Comparison of ENCODE assay signal across 3 cellular contexts in the genomic region with DNA sequence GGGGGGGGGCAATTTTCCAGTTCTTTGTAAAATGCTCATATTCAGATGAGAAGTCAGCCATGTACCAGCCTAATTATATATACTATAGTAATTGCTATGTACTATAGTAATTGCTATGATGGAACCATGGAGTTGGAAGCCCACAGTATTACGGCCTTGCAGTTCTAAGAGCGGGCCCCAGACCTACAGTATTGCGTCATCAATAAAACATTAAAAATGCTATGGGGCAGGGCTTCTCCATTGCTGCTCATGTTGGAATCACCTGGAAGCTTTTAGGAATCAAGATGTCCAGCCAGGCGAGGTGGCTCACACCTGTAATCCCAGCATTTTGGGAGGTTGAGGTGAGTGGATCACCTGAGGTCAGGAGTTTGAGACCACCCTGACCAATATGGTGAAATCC.
TF ChIP-seq lines count a peak whose summit lies in the region.

No MANE protein-coding gene starts in this region.

TF ChIP-seq in HepG2, 621 proteins besides CTCF, POLR2A, EP300 and RAD21:
- TF ChIP-seq ATF7 (IDR thresholded peaks at IDR 0.05) (peak; percentile 47), ATF7 (CRISPR knock-in tag; IDR thresholded peaks at IDR 0.05) (no peak), ARNT2 (CRISPR knock-in tag; IDR thresholded peaks at IDR 0.05; ENCODE audit: low read depth) (no peak), SIX1 (CRISPR knock-in tag; IDR thresholded peaks at IDR 0.05; ENCODE audit: borderline replicate concordance) (no peak), CEBPB (IDR thresholded peaks at IDR 0.05; ENCODE audit: borderline replicate concordance, low read depth, low read length) (0 out of 2 replicates have a peak, but pooled peaks have one; percentile 48), KMT2B (CRISPR knock-in tag; IDR thresholded peaks at IDR 0.05) (no peak)

TF ChIP-seq in IMR-90, 13 proteins besides CTCF, POLR2A, EP300 and RAD21:
- TF ChIP-seq CEBPB (IDR thresholded peaks at IDR 0.05; ENCODE audit: low read depth, low read length), result peak; percentile 67
- TF ChIP-seq BHLHE40 (IDR thresholded peaks at IDR 0.05; ENCODE audit: low read depth, low read length), result no peak

TF ChIP-seq in K562, 482 proteins besides CTCF, POLR2A, EP300 and RAD21:
- TF ChIP-seq CEBPB (tag; IDR thresholded peaks at IDR 0.05) (peak; percentile 72), CEBPG (CRISPR knock-in tag; IDR thresholded peaks at IDR 0.05) (no peak), CEBPG (tag; conservative IDR thresholded peaks at IDR 0.05 in 1 of 2, IDR thresholded peaks at IDR 0.05 in 1 of 2) (peak in 1 of 2 experiments; percentile 81; a peak in 2 of 4 replicates)
- TF ChIP-seq, protein P1, sequence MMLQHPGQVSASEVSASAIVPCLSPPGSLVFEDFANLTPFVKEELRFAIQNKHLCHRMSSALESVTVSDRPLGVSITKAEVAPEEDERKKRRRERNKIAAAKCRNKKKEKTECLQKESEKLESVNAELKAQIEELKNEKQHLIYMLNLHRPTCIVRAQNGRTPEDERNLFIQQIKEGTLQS (IDR thresholded peaks at IDR 0.05), result peak; percentile 64
- TF ChIP-seq, protein P1 (CRISPR knock-in tag; conservative IDR thresholded peaks at IDR 0.05), result no peak
- TF ChIP-seq, protein P2, sequence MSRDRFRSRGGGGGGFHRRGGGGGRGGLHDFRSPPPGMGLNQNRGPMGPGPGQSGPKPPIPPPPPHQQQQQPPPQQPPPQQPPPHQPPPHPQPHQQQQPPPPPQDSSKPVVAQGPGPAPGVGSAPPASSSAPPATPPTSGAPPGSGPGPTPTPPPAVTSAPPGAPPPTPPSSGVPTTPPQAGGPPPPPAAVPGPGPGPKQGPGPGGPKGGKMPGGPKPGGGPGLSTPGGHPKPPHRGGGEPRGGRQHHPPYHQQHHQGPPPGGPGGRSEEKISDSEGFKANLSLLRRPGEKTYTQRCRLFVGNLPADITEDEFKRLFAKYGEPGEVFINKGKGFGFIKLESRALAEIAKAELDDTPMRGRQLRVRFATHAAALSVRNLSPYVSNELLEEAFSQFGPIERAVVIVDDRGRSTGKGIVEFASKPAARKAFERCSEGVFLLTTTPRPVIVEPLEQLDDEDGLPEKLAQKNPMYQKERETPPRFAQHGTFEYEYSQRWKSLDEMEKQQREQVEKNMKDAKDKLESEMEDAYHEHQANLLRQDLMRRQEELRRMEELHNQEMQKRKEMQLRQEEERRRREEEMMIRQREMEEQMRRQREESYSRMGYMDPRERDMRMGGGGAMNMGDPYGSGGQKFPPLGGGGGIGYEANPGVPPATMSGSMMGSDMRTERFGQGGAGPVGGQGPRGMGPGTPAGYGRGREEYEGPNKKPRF (IDR thresholded peaks at IDR 0.05; ENCODE audit: low read depth, low read length), result no peak
TF ChIP-seq in K562: peak in this region for 3.
